Comparison of ENCODE assay signal across 26 cellular contexts in the genomic region with DNA sequence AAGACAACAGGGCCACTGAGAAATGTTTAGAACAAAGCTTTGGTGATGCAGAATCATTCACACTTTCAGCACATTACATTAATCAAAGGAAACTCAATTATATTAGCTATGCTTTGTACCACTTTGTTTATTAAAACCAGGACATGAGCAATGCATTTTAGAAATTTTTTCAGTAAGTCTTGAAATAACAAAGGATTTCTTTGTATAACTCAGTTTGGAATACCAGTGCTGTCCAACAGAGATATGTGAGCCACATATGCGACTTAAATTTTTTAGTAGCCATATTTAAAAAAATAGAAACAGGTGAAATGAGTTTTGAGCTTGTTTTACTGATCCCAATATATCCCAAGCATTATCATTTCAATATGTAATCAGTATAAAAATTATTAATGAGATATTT. TPM values are rescaled to one million over a fixed set of nuclear protein-coding genes. Genes with fewer than 3 reads are reported as not detected.
DNase-seq lines count a peak whose midpoint lies in the region; ATAC-seq and TF ChIP-seq lines count a peak whose summit lies in the region.
"Had no signal": no experiment of that assay in that cellular context is flagged by ENCODE, and none has a peak within 500 bp of the region (broad histone marks: within the 10 kb centered on the region; RNA-seq: fewer than 3 reads in every experiment).

No MANE protein-coding gene starts in this region.

- ATAC-seq in GM19035 (IDR thresholded peaks at IDR 0.05; ENCODE audit: unreplicated experiment) = no peak
- ATAC-seq in HG02885 (IDR thresholded peaks at IDR 0.05; ENCODE audit: poor library complexity, unreplicated experiment) = no peak
- ATAC-seq: activated naive CD4-positive, alpha-beta T cell treated with anti-CD3 and anti-CD28 coated beads, Interleukin-2, amount 50 U/mL, for 72 hours; activated T-helper 17 cell treated with anti-CD3 and anti-CD28 coated beads, Interleukin-2, amount 50 U/mL, for 72 hours; GM12878; T-cell had no signal

- no peaks in the 10 kb centered on the region for H3K36me3 Mint-ChIP-seq in T-helper 2 cell treated with Interferon-gamma antibody and Interleukin-4, amounts not matched to agents 5 μg/mL and 100 μg/mL, for 36 hours (ENCODE audit: low read depth)
- H3K36me3 Mint-ChIP-seq: activated CD4-positive, alpha-beta memory T cell treated with anti-CD3 and anti-CD28 coated beads for 36 hours; T-cell had no signal

- no peak overlapping the region for H3K27ac Mint-ChIP-seq in T-helper 2 cell treated with Interferon-gamma antibody and Interleukin-4, amounts not matched to agents 5 μg/mL and 100 μg/mL, for 36 hours
- H3K27ac Mint-ChIP-seq: activated CD4-positive, alpha-beta memory T cell treated with anti-CD3 and anti-CD28 coated beads for 36 hours; activated naive CD4-positive, alpha-beta T cell treated with anti-CD3 and anti-CD28 coated beads, Interleukin-2, amount 50 U/mL, for 72 hours; activated T-helper 17 cell treated with anti-CD3 and anti-CD28 coated beads, Interleukin-2, amount 50 U/mL, for 72 hours; progenitor cell of endocrine pancreas; T-cell had no signal

- DNase-seq in AG04450 (ENCODE audit: low read depth, low spot score) = no peak
- peak; percentile 78 for DNase-seq in HCEC 1CT
- peak; percentile 22 for DNase-seq in astrocyte of the hippocampus (ENCODE audit: low read depth, low spot score)
- DNase-seq in foreskin melanocyte = peak; percentile 54
- no peak for DNase-seq in GM20000 (ENCODE audit: low spot score)
- no peak for DNase-seq in T-helper 2 cell treated with Interferon-gamma antibody and Interleukin-4, amounts not matched to agents 5 μg/mL and 100 μg/mL, for 36 hours (ENCODE audit: low spot score)
- DNase-seq: activated CD4-positive, alpha-beta memory T cell treated with anti-CD3 and anti-CD28 coated beads for 36 hours; activated CD8-positive, alpha-beta memory T cell treated with anti-CD3 and anti-CD28 coated beads, Interleukin-2, amount 50 U/mL, for 48 hours; BE2C; DMS79; effector CD8-positive, alpha-beta T cell; erythroblast; hypothalamus; NCI-H1092 treated with DMSO at 0.1 percent for 48 hours; NCI-H2029 treated with DMSO at 0.1 percent for 48 hours; NCI-H82; Right ventricle myocardium superior; T-cell had no signal

- H3K9me3 ChIP-seq in AG04450 (ENCODE audit: control insufficient read depth, insufficient read depth, low read length) = no peaks in the 10 kb centered on the region
- H3K9me3 ChIP-seq: BE2C, HAP-1 had no signal

- H3K27me3 ChIP-seq in AG04450 (ENCODE audit: control insufficient read depth, insufficient read depth, low read length) = no peaks in the 10 kb centered on the region
- H3K27me3 ChIP-seq: BE2C had no signal

- H3K9me3 Mint-ChIP-seq in T-helper 2 cell treated with Interferon-gamma antibody and Interleukin-4, amounts not matched to agents 5 μg/mL and 100 μg/mL, for 36 hours = no peaks in the 10 kb centered on the region
- H3K9me3 Mint-ChIP-seq: activated CD4-positive, alpha-beta memory T cell treated with anti-CD3 and anti-CD28 coated beads for 36 hours; activated naive CD4-positive, alpha-beta T cell treated with anti-CD3 and anti-CD28 coated beads, Interleukin-2, amount 50 U/mL, for 72 hours; activated T-helper 17 cell treated with anti-CD3 and anti-CD28 coated beads, Interleukin-2, amount 50 U/mL, for 72 hours had no signal

- no peak overlapping the region for H3K4me3 ChIP-seq in AG04450 (ENCODE audit: low read depth, low read length)
- H3K4me3 ChIP-seq: GM12878, HAP-1 had no signal

- H3K4me3 Mint-ChIP-seq in T-helper 2 cell treated with Interferon-gamma antibody and Interleukin-4, amounts not matched to agents 5 μg/mL and 100 μg/mL, for 36 hours = no peak overlapping the region
- H3K4me3 Mint-ChIP-seq: activated CD4-positive, alpha-beta memory T cell treated with anti-CD3 and anti-CD28 coated beads for 36 hours; activated T-helper 17 cell treated with anti-CD3 and anti-CD28 coated beads, Interleukin-2, amount 50 U/mL, for 72 hours; T-cell had no signal

- POLR2A ChIA-PET in AG04450 (lab: Yijun Ruan, JAX) = interaction anchor here (0.6 to 1.7 kb wide), 6 partner anchors 18 to 167 kb away, joined by 3 to 13 read pairs (median 3); a partner anchor contains a TSS

- peak; percentile 42 for TF ChIP-seq CTCF in AG04450 (IDR thresholded peaks at IDR 0.05; ENCODE audit: low read depth, low read length)
- TF ChIP-seq CTCF in GM20000 (IDR thresholded peaks at IDR 0.05; ENCODE audit: extremely low read depth, missing control alignments) = no peak

- CTCF ChIA-PET in AG04450 (lab: Charles Lee) = interaction anchor here (0.5 to 2.4 kb wide), 16 partner anchors 9 to 461 kb away, joined by 3 to 12 read pairs (median 4); no protein-coding TSS in a partner anchor

- no peaks in the 10 kb centered on the region for H3K4me1 Mint-ChIP-seq in T-helper 2 cell treated with Interferon-gamma antibody and Interleukin-4, amounts not matched to agents 5 μg/mL and 100 μg/mL, for 36 hours (ENCODE audit: low read depth)
- H3K4me1 Mint-ChIP-seq: activated T-helper 17 cell treated with anti-CD3 and anti-CD28 coated beads, Interleukin-2, amount 50 U/mL, for 72 hours; T-cell had no signal

- peak overlapping the region; percentile 70 for H3K27ac ChIP-seq in AG04450 (ENCODE audit: low read depth, low read length)
- H3K27ac ChIP-seq: HL-60 had no signal

- H3K27me3 Mint-ChIP-seq in T-helper 2 cell treated with Interferon-gamma antibody and Interleukin-4, amounts not matched to agents 5 μg/mL and 100 μg/mL, for 36 hours (ENCODE audit: low read depth) = peaks cover 4% of the 10 kb centered on the region
- H3K27me3 Mint-ChIP-seq: progenitor cell of endocrine pancreas had no signal

RNA-seq across cellular contexts. Expression of a gene that starts 18.8 kb away (rescaled TPM):
- 319 and 330 TPM in 2 replicates for polyA plus RNA-seq in AG04450 (2011; rRNA removed)
- 274 and 343 TPM in 2 replicates for polyA minus RNA-seq in AG04450 (2011; rRNA and poly(A)+ RNA removed)

Comparison
In these comparisons a context has a peak if more than half of its experiments do, and no peak if none do; other contexts are left out.
1. DNase-seq: peak in HCEC 1CT (single experiment), astrocyte of the hippocampus (single experiment) and foreskin melanocyte (single experiment); none in AG04450 (single experiment), GM20000 (single experiment) and T-helper 2 cell treated with Interferon-gamma antibody and Interleukin-4, amounts not matched to agents 5 μg/mL and 100 μg/mL, for 36 hours (single experiment).